ENCODE assay signal across 8 cellular contexts in the genomic region with DNA sequence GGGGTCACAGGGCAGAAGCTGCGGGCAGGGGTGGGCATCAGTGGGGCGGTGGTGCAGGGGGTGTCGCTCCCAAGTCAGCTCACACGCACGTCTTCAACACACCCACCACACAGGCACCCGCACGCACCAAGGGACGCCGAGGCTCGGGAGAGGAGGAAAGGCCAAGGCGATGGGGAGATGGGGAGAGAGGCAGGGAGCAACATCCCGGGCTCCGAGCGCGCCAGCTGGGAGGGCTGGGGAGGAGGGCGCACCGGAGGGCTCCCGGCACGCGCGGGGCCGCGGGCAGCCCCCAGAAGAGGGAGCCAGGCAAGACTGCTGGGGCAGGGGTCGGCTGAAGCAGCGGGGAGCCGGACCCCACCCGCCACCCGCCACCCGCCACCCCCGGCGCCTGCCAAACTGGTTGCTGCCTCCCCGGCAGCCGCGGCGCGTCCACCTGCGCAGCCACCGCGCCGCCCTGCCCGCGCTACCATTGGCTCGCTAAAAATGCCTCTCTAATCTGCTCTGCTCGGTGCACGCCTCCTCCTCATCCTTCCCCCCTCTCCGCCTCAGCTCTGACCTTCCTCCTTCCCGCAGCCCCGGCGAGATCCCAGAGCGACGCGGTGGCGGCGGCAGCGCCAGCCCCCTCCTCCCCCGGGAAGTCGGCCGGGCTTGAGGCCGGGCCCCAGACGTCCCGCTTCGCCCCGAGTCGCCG. TPM values are rescaled to one million over a fixed set of nuclear protein-coding genes. Genes with fewer than 3 reads are reported as not detected.
DNase-seq lines count a peak whose midpoint lies in the region; ATAC-seq lines count a peak whose summit lies in the region.

A gene with protein sequence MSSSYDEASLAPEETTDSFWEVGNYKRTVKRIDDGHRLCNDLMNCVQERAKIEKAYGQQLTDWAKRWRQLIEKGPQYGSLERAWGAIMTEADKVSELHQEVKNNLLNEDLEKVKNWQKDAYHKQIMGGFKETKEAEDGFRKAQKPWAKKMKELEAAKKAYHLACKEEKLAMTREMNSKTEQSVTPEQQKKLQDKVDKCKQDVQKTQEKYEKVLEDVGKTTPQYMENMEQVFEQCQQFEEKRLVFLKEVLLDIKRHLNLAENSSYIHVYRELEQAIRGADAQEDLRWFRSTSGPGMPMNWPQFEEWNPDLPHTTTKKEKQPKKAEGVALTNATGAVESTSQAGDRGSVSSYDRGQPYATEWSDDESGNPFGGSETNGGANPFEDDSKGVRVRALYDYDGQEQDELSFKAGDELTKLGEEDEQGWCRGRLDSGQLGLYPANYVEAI (plus strand): TSS at position 526 of the 691 bp plus-strand sequence. CDS start 60,230 bp downstream, outside the sequence.

- H3K9me3 Mint-ChIP-seq in activated naive CD8-positive, alpha-beta T cell treated with anti-CD3 and anti-CD28 coated beads, Interleukin-2, amount 10 ng/mL, durations not matched to agents 7 days and 5 days, result no peaks in the 10 kb centered on the region

- H3K36me3 Mint-ChIP-seq in activated naive CD8-positive, alpha-beta T cell treated with anti-CD3 and anti-CD28 coated beads, Interleukin-2, amount 10 ng/mL, durations not matched to agents 7 days and 5 days, result no peaks in the 10 kb centered on the region

- peak within 1 kb of the TSS; percentile 51 for H3K27ac Mint-ChIP-seq in activated naive CD8-positive, alpha-beta T cell treated with anti-CD3 and anti-CD28 coated beads, Interleukin-2, amount 10 ng/mL, durations not matched to agents 7 days and 5 days

- H3K4me1 Mint-ChIP-seq in activated naive CD8-positive, alpha-beta T cell treated with anti-CD3 and anti-CD28 coated beads, Interleukin-2, amount 10 ng/mL, durations not matched to agents 7 days and 5 days, result peaks cover 5% of the 10 kb centered on the region

- peaks cover 40% of the 10 kb centered on the region for H3K27me3 Mint-ChIP-seq in activated naive CD8-positive, alpha-beta T cell treated with anti-CD3 and anti-CD28 coated beads, Interleukin-2, amount 10 ng/mL, durations not matched to agents 7 days and 5 days

- peak; percentile 82 for ATAC-seq in activated naive CD8-positive, alpha-beta T cell treated with anti-CD3 and anti-CD28 coated beads, Interleukin-2, amount 10 ng/mL, durations not matched to agents 7 days and 5 days (ENCODE audit: low read depth)
- ATAC-seq in stimulated activated naive CD8-positive, alpha-beta T cell treated with anti-CD3 and anti-CD28 coated beads, Interleukin-15, Interleukin-2, amounts not matched to agents 100 U/mL and 50 U/mL, for 24 hours, result no peak
- ATAC-seq in GM18511 (IDR thresholded peaks at IDR 0.05; ENCODE audit: unreplicated experiment) (no peak), HG02840 (IDR thresholded peaks at IDR 0.05; ENCODE audit: low FRiP score, unreplicated experiment) (no peak), GM21529 (IDR thresholded peaks at IDR 0.05; ENCODE audit: unreplicated experiment) (no peak)

- DNase-seq in DMS53 treated with DMSO at 0.1 percent for 48 hours (lab: John Stamatoyannopoulos, UW; ENCODE audit: unreplicated experiment), result peak; percentile 19
- DNase-seq in NCI-H128 (lab: John Stamatoyannopoulos, UW; ENCODE audit: unreplicated experiment), result peak; percentile 16
- peak; percentile 48 for DNase-seq in activated naive CD8-positive, alpha-beta T cell treated with anti-CD3 and anti-CD28 coated beads, Interleukin-2, amount 10 ng/mL, durations not matched to agents 7 days and 5 days
- peak in 26 of 51 donors; percentile 2 to 71 (median 28) for DNase-seq in hypothalamus (lab: John Stamatoyannopoulos, UW)
- DNase-seq in stimulated activated naive CD8-positive, alpha-beta T cell treated with anti-CD3 and anti-CD28 coated beads, Interleukin-15, Interleukin-2, amounts not matched to agents 100 U/mL and 50 U/mL, for 24 hours, result peak; percentile 21

- POLR2A ChIA-PET in activated naive CD8-positive, alpha-beta T cell treated with anti-CD3 and anti-CD28 coated beads, Interleukin-2, amount 10 ng/mL, durations not matched to agents 7 days and 5 days (lab: Charles Lee), result no interaction called here

- H3K4me3 Mint-ChIP-seq in activated naive CD8-positive, alpha-beta T cell treated with anti-CD3 and anti-CD28 coated beads, Interleukin-2, amount 10 ng/mL, durations not matched to agents 7 days and 5 days, result peak within 1 kb of the TSS; percentile 77

RNA-seq across cellular contexts. Expression of the gene that starts here (rescaled TPM):
- total RNA-seq in activated naive CD8-positive, alpha-beta T cell treated with anti-CD3 and anti-CD28 coated beads, Interleukin-2, amount 10 ng/mL, durations not matched to agents 7 days and 5 days, result 1 to 10 TPM; 3.1 to 4.5 TPM
